1 cellular context compared by ENCODE assay signal in the genomic region with DNA sequence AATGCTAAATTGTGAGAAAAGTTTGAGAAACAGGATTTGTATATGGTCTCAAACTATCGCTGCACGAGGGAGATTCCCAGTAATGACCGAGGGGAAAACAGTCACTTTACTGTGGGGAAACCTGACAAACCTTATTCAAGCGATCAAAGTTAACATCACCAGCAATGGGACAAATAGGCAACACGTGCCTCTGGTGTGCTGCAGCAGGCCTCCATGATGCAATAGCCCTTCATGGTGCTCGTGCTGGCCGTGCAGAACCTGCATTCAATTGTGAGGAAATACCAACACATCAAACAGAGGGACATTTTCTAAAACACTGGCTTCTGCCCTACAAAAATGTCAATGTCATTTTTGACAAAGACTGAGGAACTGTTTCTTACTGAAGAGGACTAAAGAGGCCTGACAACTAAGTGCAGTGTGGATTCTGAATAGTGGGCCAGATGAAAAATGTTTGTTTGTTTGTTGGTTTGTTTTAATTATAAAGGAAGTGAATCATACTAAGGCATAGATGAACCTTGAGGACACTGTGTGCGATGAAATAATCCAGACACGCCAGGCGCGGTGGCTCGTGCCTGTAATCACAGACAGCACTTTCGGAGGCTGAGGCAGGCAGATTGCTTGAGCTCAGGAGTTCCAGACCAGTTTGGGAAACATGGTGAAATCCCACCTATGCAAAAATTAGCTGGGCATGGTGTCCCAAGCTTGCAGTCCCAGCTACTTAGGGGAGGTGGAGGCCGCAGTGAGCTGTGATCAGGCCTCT.
TF ChIP-seq lines count a peak whose summit lies in the region.

No MANE protein-coding gene starts in this region.

TF ChIP-seq in K562, 482 proteins besides CTCF, POLR2A, EP300 and RAD21 (continued from another document):
- TF ChIP-seq DEAF1 (CRISPR knock-in tag; IDR thresholded peaks at IDR 0.05) (no peak), CBX8 (IDR thresholded peaks at IDR 0.05; ENCODE audit: borderline replicate concordance, extremely low read depth, low read depth, low read length, poor library complexity, severe bottlenecking) (no peak), ARHGAP35 (IDR thresholded peaks at IDR 0.05; ENCODE audit: partially characterized antibody) (no peak)
- TF ChIP-seq, protein P1, sequence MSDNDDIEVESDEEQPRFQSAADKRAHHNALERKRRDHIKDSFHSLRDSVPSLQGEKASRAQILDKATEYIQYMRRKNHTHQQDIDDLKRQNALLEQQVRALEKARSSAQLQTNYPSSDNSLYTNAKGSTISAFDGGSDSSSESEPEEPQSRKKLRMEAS (CRISPR knock-in tag; IDR thresholded peaks at IDR 0.05), result no peak
